ENCODE assay signal across 20 cellular contexts in genomic region chr5:40787986-40788385, GRCh38. TPM values are rescaled to one million over a fixed set of nuclear protein-coding genes. Genes with fewer than 3 reads are reported as not detected.
DNase-seq lines count a peak whose midpoint lies in the region; ATAC-seq, FAIRE-seq and TF ChIP-seq lines count a peak whose summit lies in the region.
"Had no signal": no experiment of that assay in that cellular context is flagged by ENCODE, and none has a peak within 500 bp of the region (broad histone marks: within the 10 kb centered on the region; RNA-seq: fewer than 3 reads in every experiment).

No MANE protein-coding gene starts in this region.

- peaks cover 0 to 11% of the 10 kb centered on the region in 2 experiments; a peak in 1 of 3 replicates for H3K36me3 ChIP-seq in HEK293 (ENCODE audit: control insufficient read depth in 2 of 2, insufficient read depth in 1 of 2, low read length in 2 of 2)
- H3K36me3 ChIP-seq in K562 (ENCODE audit: control insufficient read depth, insufficient read depth, low read length) = peaks cover 21% of the 10 kb centered on the region; the same call in 2 of the 3 replicates

- POLR2A ChIA-PET in HEK293 (lab: Yijun Ruan, JAX) (no interaction called here), K562 (lab: Yijun Ruan, JAX) (interaction anchor here (0.6 to 1.2 kb wide), 4 partner anchors 12 to 47 kb away, joined by 3 to 5 read pairs (median 4); partner anchors contain the start of gene RPL37)

- TF ChIP-seq EP300 in K562 (IDR thresholded peaks at IDR 0.05; ENCODE audit: low read length) = no peak

- H3K9me1 ChIP-seq in K562 (ENCODE audit: control insufficient read depth, insufficient read depth, low read length) = no peaks in the 10 kb centered on the region

- H4K20me1 ChIP-seq in K562 (replicated peaks; ENCODE audit: control insufficient read depth, insufficient read depth, low read length) = peaks cover 14% of the 10 kb centered on the region; the same call in 1 of the 2 replicates

- no peak overlapping the region for H3K9ac ChIP-seq in K562 (ENCODE audit: insufficient read depth in 1 of 2, low read depth in 2 of 2, low read length in 2 of 2)
- H3K9ac ChIP-seq: BLaER1 had no signal

- H3K27me3 Mint-ChIP-seq in activated T-cell treated with anti-CD3 and anti-CD28 coated beads, Interleukin-2, amount 50 U/mL, for 72 hours (ENCODE audit: low read depth) = no peaks in the 10 kb centered on the region
- H3K27me3 Mint-ChIP-seq in progenitor cell of endocrine pancreas = no peaks in the 10 kb centered on the region
- H3K27me3 Mint-ChIP-seq: B cell; CD4-positive, CD25-positive, alpha-beta regulatory T cell had no signal

- no peak overlapping the region for H3K4me2 ChIP-seq in K562 (ENCODE audit: insufficient read depth, low read length)
- H3K4me2 ChIP-seq: BLaER1 had no signal

- H3K27ac ChIP-seq in HEK293 (ENCODE audit: extremely low read depth, low read depth, low read length) (no peak overlapping the region), K562 (ENCODE audit: extremely low read depth, low read depth, low read length) (no peak overlapping the region)
- H3K27ac ChIP-seq: BLaER1, C4-2B had no signal

- no peak overlapping the region for H3K4me3 ChIP-seq in HEK293 (ENCODE audit: low read depth, low read length)
- no peak overlapping the region for H3K4me3 ChIP-seq in K562
- H3K4me3 ChIP-seq: BLaER1, HAP-1 had no signal

- ATAC-seq in activated T-cell treated with anti-CD3 and anti-CD28 coated beads, Interleukin-2, amount 50 U/mL, for 72 hours (replicated peaks in 1 of 2) = no peak
- no peak for ATAC-seq in K562
- no peak for ATAC-seq in HG02973 (IDR thresholded peaks at IDR 0.05; ENCODE audit: unreplicated experiment)
- ATAC-seq: CD8-positive, alpha-beta T cell had no signal

- no peak for DNase-seq in activated T-cell treated with anti-CD3 and anti-CD28 coated beads, Interleukin-2, amount 50 U/mL, for 72 hours
- DNase-seq in activated T-cell treated with anti-CD3 and anti-CD28 coated beads for 4 hours (no peak), K562 (ENCODE audit: extremely low read depth in 1 of 4, low spot score in 3 of 4) (no peak), progenitor cell of endocrine pancreas (ENCODE audit: low spot score, unreplicated experiment) (no peak), head of caudate nucleus (no peak)
- DNase-seq: Caco-2; CD4-positive, CD25-positive, alpha-beta regulatory T cell; CD8-positive, alpha-beta T cell; DMS153; DND-41; GOT3 had no signal

- 83% methylated on average over 1 of the region's 1 CpG for WGBS in K562 (ENCODE audit: insufficient coverage, low coverage, missing lambda C conversion rate)

- peaks cover 99% of the 10 kb centered on the region for H3K79me2 ChIP-seq in K562 (ENCODE audit: control insufficient read depth, insufficient read depth, low read length)

- no peaks in the 10 kb centered on the region; a peak in 1 of 5 replicates for H3K27me3 ChIP-seq in K562 (ENCODE audit: control insufficient read depth in 2 of 2, insufficient read depth in 2 of 2, low read length in 2 of 2)
- H3K27me3 ChIP-seq: BLaER1 had no signal

- H3K4me1 ChIP-seq in HEK293 (ENCODE audit: control insufficient read depth, insufficient read depth, low read length) (peaks cover 11% of the 10 kb centered on the region), K562 (replicated peaks in 1 of 2; ENCODE audit: control insufficient read depth in 2 of 2, insufficient read depth in 2 of 2, low read length in 2 of 2) (peaks cover 11 to 14% of the 10 kb centered on the region in 2 experiments; a peak in 4 of 5 replicates)
- H3K4me1 ChIP-seq: BLaER1 had no signal

- peak overlapping the region; percentile 75 for H3K27ac Mint-ChIP-seq in activated T-cell treated with anti-CD3 and anti-CD28 coated beads, Interleukin-2, amount 50 U/mL, for 72 hours
- H3K27ac Mint-ChIP-seq in progenitor cell of endocrine pancreas = peak overlapping the region; percentile 2
- H3K27ac Mint-ChIP-seq: B cell had no signal

- no peak for FAIRE-seq in K562 (lab: Jason Lieb, UNC)
- FAIRE-seq: G401.6, GM12892, H54 had no signal

- H3K9me3 ChIP-seq in HEK293 (ENCODE audit: control insufficient read depth, insufficient read depth, low read depth, low read length) = no peaks in the 10 kb centered on the region
- H3K9me3 ChIP-seq in K562 (replicated peaks; ENCODE audit: control insufficient read depth, insufficient read depth, low read depth, low read length) = no peaks in the 10 kb centered on the region

- H3K4me1 Mint-ChIP-seq in activated T-cell treated with anti-CD3 and anti-CD28 coated beads, Interleukin-2, amount 50 U/mL, for 72 hours (ENCODE audit: low read depth) = peaks cover 45% of the 10 kb centered on the region
- peaks cover 33% of the 10 kb centered on the region for H3K4me1 Mint-ChIP-seq in progenitor cell of endocrine pancreas (ENCODE audit: low read depth)

- no TSS peak for BruUV-seq in K562 (replicated peaks; lab: Mats Ljungman, UMichigan)

- TF ChIP-seq POLR2A in K562 (conservative IDR thresholded peaks at IDR 0.05) = no peak

- CTCF ChIA-PET in HEK293 (lab: Yijun Ruan, JAX) = no interaction called here
- CTCF ChIA-PET in K562 (lab: Yijun Ruan, JAX; ENCODE audit: low intra/inter-chr PET ratio) = interaction anchor here (0.8 kb wide), 1 partner anchor 33 kb away, joined by 3 read pairs; no protein-coding TSS in a partner anchor

- H2AFZ ChIP-seq in K562 (ENCODE audit: low read depth, low read length) = no peak overlapping the region

- in situ Hi-C loops in K562 (cut with MboI) = no loop called here

- peaks cover 2 to 3% of the 10 kb centered on the region in 2 donors for H3K9me3 Mint-ChIP-seq in activated T-cell treated with anti-CD3 and anti-CD28 coated beads, Interleukin-2, amount 50 U/mL, for 72 hours
- peaks cover 10% of the 10 kb centered on the region for H3K9me3 Mint-ChIP-seq in progenitor cell of endocrine pancreas (ENCODE audit: low read depth)

- no peak for TF ChIP-seq RAD21 in K562 (CRISPR knock-in tag; conservative IDR thresholded peaks at IDR 0.05 in 1 of 2, IDR thresholded peaks at IDR 0.05 in 1 of 2)

- intact Hi-C loops in K562 (cut with micrococcal nuclease) (no loop called here), head of caudate nucleus (cut with DNase I) (no loop called here)

- TF ChIP-seq CTCF in HEK293 (tag by site-specific recombination; IDR thresholded peaks at IDR 0.05) (no peak), K562 (IDR thresholded peaks at IDR 0.05 in 2 of 3, conservative IDR thresholded peaks at IDR 0.05 in 1 of 3; ENCODE audit: insufficient read depth in 2 of 3, low read depth in 1 of 3, low read length in 3 of 3) (no peak), progenitor cell of endocrine pancreas (IDR thresholded peaks at IDR 0.05; ENCODE audit: unreplicated experiment) (no peak)

- H3K36me3 Mint-ChIP-seq in activated T-cell treated with anti-CD3 and anti-CD28 coated beads, Interleukin-2, amount 50 U/mL, for 72 hours (ENCODE audit: insufficient read depth in 2 of 2) = peaks cover 15 to 19% of the 10 kb centered on the region in 2 donors
- H3K36me3 Mint-ChIP-seq in progenitor cell of endocrine pancreas (ENCODE audit: insufficient read depth) = peaks cover 23% of the 10 kb centered on the region

- H3K4me3 Mint-ChIP-seq in activated T-cell treated with anti-CD3 and anti-CD28 coated beads, Interleukin-2, amount 50 U/mL, for 72 hours = no peak overlapping the region
- H3K4me3 Mint-ChIP-seq in progenitor cell of endocrine pancreas (ENCODE audit: low read depth) = no peak overlapping the region
- H3K4me3 Mint-ChIP-seq: B cell; CD8-positive, alpha-beta T cell had no signal

RNA-seq across cellular contexts. Expression of gene PRKAA1, which starts 10.2 kb away (rescaled TPM):
- total RNA-seq in activated T-cell treated with anti-CD3 and anti-CD28 coated beads, Interleukin-2, amount 50 U/mL, for 72 hours = 10 to 100 TPM; 62.7 to 69.1 TPM
- 53.7 and 136 TPM in 2 replicates for total RNA-seq in K562 (2011; cell fraction: chromatin; rRNA removed; ENCODE audit: low replicate concordance)
- 22.5 and 33.7 TPM in 2 replicates for total RNA-seq in K562 (2011; cell fraction: nucleolus; rRNA removed)
- 64.7 and 85.0 TPM in 2 replicates for total RNA-seq in K562 (2011; cell fraction: nucleoplasm; rRNA removed)
- 38.9 and 84.0 TPM in 2 replicates for total RNA-seq in K562 (2014; rRNA removed)
- total RNA-seq in K562 (2014; rRNA removed; fragmentation: Illumina TruSeq; extraction: Trizol) = 63.8 and 83.6 TPM in 2 replicates
- 53.1 and 62.5 TPM in 2 replicates for total RNA-seq in K562 (2015; rRNA removed; fragmentation: Illumina TruSeq; extraction: Trizol)
- total RNA-seq in K562 (2021) = 47.9 and 51.4 TPM in 2 replicates
- polyA plus RNA-seq in K562 (2011; rRNA removed) = 43.7 and 45.5 TPM in 2 replicates
- 9.0 and 21.8 TPM in 2 replicates for polyA plus RNA-seq in K562 (2011; cell fraction: cytosol; rRNA removed)
- polyA plus RNA-seq in K562 (2011; cell fraction: nucleus; rRNA removed) = 54.8 and 56.8 TPM in 2 replicates
- 27.2 and 43.0 TPM in 2 replicates for polyA plus RNA-seq in K562 (2012)
- 75.2 and 76.5 TPM in 2 replicates for polyA plus RNA-seq in K562 (2014; fragmentation: Illumina TruSeq; extraction: Trizol)
- 10 to 100 TPM; 24.5 to 37.3 TPM for polyA plus RNA-seq in K562 (2014; fragmentation: Nextera tagmentation; extraction: Ambion mirVana)
- 44.8 and 47.2 TPM in 2 replicates for polyA plus RNA-seq in K562 (2014; rRNA removed)
- polyA minus RNA-seq in K562 (2011; rRNA and poly(A)+ RNA removed) = 68.4 and 94.3 TPM in 2 replicates
- 34.6 and 34.9 TPM in 2 replicates for polyA minus RNA-seq in K562 (2011; cell fraction: cytosol; rRNA and poly(A)+ RNA removed)
- polyA minus RNA-seq in K562 (2011; cell fraction: nucleus; rRNA and poly(A)+ RNA removed) = 28.3 and 39.3 TPM in 2 replicates
- total RNA-seq in progenitor cell of endocrine pancreas = 75.1 and 79.5 TPM in 2 replicates

RNA-seq across cellular contexts. Expression of gene TTC33, which starts 32.2 kb away (rescaled TPM):
- 10 to 100 TPM; 29.4 to 33.5 TPM for total RNA-seq in activated T-cell treated with anti-CD3 and anti-CD28 coated beads, Interleukin-2, amount 50 U/mL, for 72 hours
- 6.4 and 9.6 TPM in 2 replicates for total RNA-seq in K562 (2011; cell fraction: chromatin; rRNA removed; ENCODE audit: low replicate concordance)
- 1.7 and 2.3 TPM in 2 replicates for total RNA-seq in K562 (2011; cell fraction: nucleolus; rRNA removed)
- 3.5 and 6.2 TPM in 2 replicates for total RNA-seq in K562 (2011; cell fraction: nucleoplasm; rRNA removed)
- 9.3 and 21.6 TPM in 2 replicates for total RNA-seq in K562 (2014; rRNA removed)
- total RNA-seq in K562 (2014; rRNA removed; fragmentation: Illumina TruSeq; extraction: Trizol) = 21.7 and 25.8 TPM in 2 replicates
- total RNA-seq in K562 (2015; rRNA removed; fragmentation: Illumina TruSeq; extraction: Trizol) = 21.6 and 21.9 TPM in 2 replicates
- 11.5 and 12.1 TPM in 2 replicates for total RNA-seq in K562 (2021)
- 9.1 and 13.3 TPM in 2 replicates for polyA plus RNA-seq in K562 (2011; rRNA removed)
- polyA plus RNA-seq in K562 (2011; cell fraction: cytosol; rRNA removed) = 0.81 and 2.6 TPM in 2 replicates
- 2.8 and 3.3 TPM in 2 replicates for polyA plus RNA-seq in K562 (2011; cell fraction: nucleus; rRNA removed)
- polyA plus RNA-seq in K562 (2012) = 8.2 and 10.4 TPM in 2 replicates
- 18.2 and 18.9 TPM in 2 replicates for polyA plus RNA-seq in K562 (2014; fragmentation: Illumina TruSeq; extraction: Trizol)
- 10 to 100 TPM; 21.1 to 24.9 TPM for polyA plus RNA-seq in K562 (2014; fragmentation: Nextera tagmentation; extraction: Ambion mirVana)
- 11.9 and 13.5 TPM in 2 replicates for polyA plus RNA-seq in K562 (2014; rRNA removed)
- polyA minus RNA-seq in K562 (2011; rRNA and poly(A)+ RNA removed) = 23.7 and 30.5 TPM in 2 replicates
- polyA minus RNA-seq in K562 (2011; cell fraction: cytosol; rRNA and poly(A)+ RNA removed) = 9.7 and 11.4 TPM in 2 replicates
- polyA minus RNA-seq in K562 (2011; cell fraction: nucleus; rRNA and poly(A)+ RNA removed) = 2.8 and 5.7 TPM in 2 replicates
- 21.5 and 25.4 TPM in 2 replicates for total RNA-seq in progenitor cell of endocrine pancreas

RNA-seq across cellular contexts. Expression of gene RPL37, which starts 47.0 kb away (rescaled TPM):
- total RNA-seq in activated T-cell treated with anti-CD3 and anti-CD28 coated beads, Interleukin-2, amount 50 U/mL, for 72 hours = 1,000 to 10,000 TPM; 2,016 to 2,043 TPM
- 455 and 632 TPM in 2 replicates for total RNA-seq in K562 (2011; cell fraction: chromatin; rRNA removed; ENCODE audit: low replicate concordance)
- 1,125 and 1,211 TPM in 2 replicates for total RNA-seq in K562 (2011; cell fraction: nucleolus; rRNA removed)
- total RNA-seq in K562 (2011; cell fraction: nucleoplasm; rRNA removed) = 1,524 and 2,774 TPM in 2 replicates
- total RNA-seq in K562 (2014; rRNA removed) = 5,204 and 7,963 TPM in 2 replicates
- total RNA-seq in K562 (2014; rRNA removed; fragmentation: Illumina TruSeq; extraction: Trizol) = 3,395 and 3,802 TPM in 2 replicates
- 4,310 and 4,463 TPM in 2 replicates for total RNA-seq in K562 (2015; rRNA removed; fragmentation: Illumina TruSeq; extraction: Trizol)
- total RNA-seq in K562 (2021) = 2,342 and 2,650 TPM in 2 replicates
- 6,044 and 6,139 TPM in 2 replicates for polyA plus RNA-seq in K562 (2011; rRNA removed)
- 329 and 533 TPM in 2 replicates for polyA plus RNA-seq in K562 (2011; cell fraction: cytosol; rRNA removed)
- 2,322 and 3,371 TPM in 2 replicates for polyA plus RNA-seq in K562 (2011; cell fraction: nucleus; rRNA removed)
- polyA plus RNA-seq in K562 (2012) = 4,656 and 6,426 TPM in 2 replicates
- polyA plus RNA-seq in K562 (2014; fragmentation: Illumina TruSeq; extraction: Trizol) = 4,091 and 6,277 TPM in 2 replicates
- 1,000 to 10,000 TPM; 2,628 to 3,207 TPM for polyA plus RNA-seq in K562 (2014; fragmentation: Nextera tagmentation; extraction: Ambion mirVana)
- polyA plus RNA-seq in K562 (2014; rRNA removed) = 4,956 and 6,483 TPM in 2 replicates
- 3,539 and 4,030 TPM in 2 replicates for polyA minus RNA-seq in K562 (2011; rRNA and poly(A)+ RNA removed)
- polyA minus RNA-seq in K562 (2011; cell fraction: cytosol; rRNA and poly(A)+ RNA removed) = 984 and 1,025 TPM in 2 replicates
- 350 and 581 TPM in 2 replicates for polyA minus RNA-seq in K562 (2011; cell fraction: nucleus; rRNA and poly(A)+ RNA removed)
- total RNA-seq in progenitor cell of endocrine pancreas = 1,476 and 1,494 TPM in 2 replicates

RNA-seq across cellular contexts. Expression of gene CARD6, which starts 53.2 kb away (rescaled TPM):
- 1 to 10 TPM in 1 of 2 donors, under 1 TPM in 1; 0.76 to 1.2 TPM for total RNA-seq in activated T-cell treated with anti-CD3 and anti-CD28 coated beads, Interleukin-2, amount 50 U/mL, for 72 hours
- total RNA-seq in K562 (2011; cell fraction: chromatin; rRNA removed; ENCODE audit: low replicate concordance) = 3.9 and 8.2 TPM in 2 replicates
- 3.3 and 3.8 TPM in 2 replicates for total RNA-seq in K562 (2011; cell fraction: nucleolus; rRNA removed)
- 4.4 and 4.8 TPM in 2 replicates for total RNA-seq in K562 (2011; cell fraction: nucleoplasm; rRNA removed)
- 3.5 and 3.9 TPM in 2 replicates for total RNA-seq in K562 (2014; rRNA removed)
- 7.3 and 9.0 TPM in 2 replicates for total RNA-seq in K562 (2014; rRNA removed; fragmentation: Illumina TruSeq; extraction: Trizol)
- total RNA-seq in K562 (2015; rRNA removed; fragmentation: Illumina TruSeq; extraction: Trizol) = 6.0 and 6.3 TPM in 2 replicates
- total RNA-seq in K562 (2021) = 5.2 and 5.9 TPM in 2 replicates
- polyA plus RNA-seq in K562 (2011; rRNA removed) = 3.5 and 7.4 TPM in 2 replicates
- 2.6 and 3.0 TPM in 2 replicates for polyA plus RNA-seq in K562 (2011; cell fraction: cytosol; rRNA removed)
- 1.1 and 1.6 TPM in 2 replicates for polyA plus RNA-seq in K562 (2011; cell fraction: nucleus; rRNA removed)
- 3.7 and 5.6 TPM in 2 replicates for polyA plus RNA-seq in K562 (2012)
- polyA plus RNA-seq in K562 (2014; fragmentation: Illumina TruSeq; extraction: Trizol) = 7.4 and 8.3 TPM in 2 replicates
- 1 to 10 TPM; 3.7 to 4.1 TPM for polyA plus RNA-seq in K562 (2014; fragmentation: Nextera tagmentation; extraction: Ambion mirVana)
- polyA plus RNA-seq in K562 (2014; rRNA removed) = 4.5 and 5.8 TPM in 2 replicates
- 5.4 and 9.9 TPM in 2 replicates for polyA minus RNA-seq in K562 (2011; rRNA and poly(A)+ RNA removed)
- 2.6 and 5.0 TPM in 2 replicates for polyA minus RNA-seq in K562 (2011; cell fraction: cytosol; rRNA and poly(A)+ RNA removed)
- polyA minus RNA-seq in K562 (2011; cell fraction: nucleus; rRNA and poly(A)+ RNA removed) = 1.3 and 1.6 TPM in 2 replicates
- total RNA-seq in progenitor cell of endocrine pancreas = 0.74 and 1.1 TPM in 2 replicates
